22 cellular contexts compared by ENCODE assay signal in the genomic region with DNA sequence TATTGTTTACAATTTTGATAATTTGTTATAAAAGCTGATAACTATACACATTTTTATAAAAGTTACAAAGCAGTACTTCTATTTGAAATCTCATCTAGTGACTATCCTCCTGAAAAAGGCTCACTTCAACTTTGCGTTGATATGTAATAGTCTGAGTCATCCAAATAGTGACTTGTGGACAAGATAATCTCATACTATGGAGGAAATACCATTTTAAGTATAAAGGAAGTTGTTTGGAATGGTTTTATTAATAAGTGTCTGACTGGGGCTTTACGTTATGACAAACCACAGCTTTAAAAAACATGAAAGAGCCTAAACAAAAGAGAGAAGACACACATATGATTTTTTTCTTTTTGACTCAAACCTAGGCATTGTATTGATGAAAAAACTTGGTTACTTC.
DNase-seq lines count a peak whose midpoint lies in the region; ATAC-seq, FAIRE-seq and TF ChIP-seq lines count a peak whose summit lies in the region.
"Had no signal": no experiment of that assay in that cellular context is flagged by ENCODE, and none has a peak within 500 bp of the region (broad histone marks: within the 10 kb centered on the region; RNA-seq: fewer than 3 reads in every experiment).

No MANE protein-coding gene starts in this region.

- H3K4me3 ChIP-seq in IMR-90 (ENCODE audit: insufficient read depth, low read depth, low read length) (no peak overlapping the region), cardiac fibroblast (replicated peaks in 1 of 2; ENCODE audit: low read depth in 2 of 2, low read length in 2 of 2) (no peak overlapping the region), skeletal muscle cell (ENCODE audit: low read depth, low read length) (no peak overlapping the region)
- H3K4me3 ChIP-seq: dorsolateral prefrontal cortex, gastrocnemius medialis had no signal

- no peaks in the 10 kb centered on the region for H3K4me1 ChIP-seq in IMR-90 (ENCODE audit: control insufficient read depth, insufficient read depth, low read length)
- H3K4me1 ChIP-seq: Caco-2, gastrocnemius medialis had no signal

- no peak overlapping the region for H2AK5ac ChIP-seq in IMR-90 (ENCODE audit: low read depth, low read length)

- no peaks in the 10 kb centered on the region for H3K4me1 Mint-ChIP-seq in endothelial cell (ENCODE audit: unreplicated experiment)
- H3K4me1 Mint-ChIP-seq: immature natural killer cell had no signal

- H4K5ac ChIP-seq in IMR-90 (ENCODE audit: low read depth, low read length): no peak overlapping the region

- no peak overlapping the region for H3K27ac ChIP-seq in IMR-90 (ENCODE audit: insufficient read depth, low read length)
- H3K27ac ChIP-seq: 22Rv1, dorsolateral prefrontal cortex, gastrocnemius medialis, KMS-11, neutrophil had no signal

- no peak overlapping the region for H3K4me3 Mint-ChIP-seq in endothelial cell (ENCODE audit: unreplicated experiment)
- H3K4me3 Mint-ChIP-seq: immature natural killer cell had no signal

- DNase-seq in DMS53 (lab: John Stamatoyannopoulos, UW) (peak; percentile 16), DMS53 treated with DMSO at 0.1 percent for 48 hours (lab: John Stamatoyannopoulos, UW; ENCODE audit: unreplicated experiment) (no peak), IMR-90 (peak; percentile 85), cardiac fibroblast (ENCODE audit: low read depth in 2 of 2) (peak; percentile 59 to 70), skeletal muscle cell (ENCODE audit: low read depth) (peak; percentile 29), D721Med (ENCODE audit: insufficient read length, low spot score) (no peak), endothelial cell (ENCODE audit: low spot score) (no peak)
- DNase-seq: activated CD4-positive, alpha-beta T cell treated with anti-CD3 and anti-CD28 coated beads for 48 hours; activated T-cell treated with anti-CD3 and anti-CD28 coated beads, Interleukin-2, amount 50 U/mL, for 48 hours; amygdala; Caco-2; dorsolateral prefrontal cortex; gastrocnemius medialis; immature natural killer cell; mesendoderm; NCI-H1694; NCI-H524 had no signal

- CTCF ChIA-PET in IMR-90 (lab: Yijun Ruan, JAX): no interaction called here

- H3K56ac ChIP-seq in IMR-90 (ENCODE audit: extremely low read depth, insufficient read depth, low read length): no peak overlapping the region

- no peak overlapping the region for H3K4ac ChIP-seq in IMR-90 (ENCODE audit: low read depth, low read length)

- H3K36me3 Mint-ChIP-seq in endothelial cell (ENCODE audit: low read depth, unreplicated experiment): no peaks in the 10 kb centered on the region
- H3K36me3 Mint-ChIP-seq: immature natural killer cell had no signal

- ATAC-seq in IMR-90 (ENCODE audit: low read depth) (peak; percentile 89), GM21717 (IDR thresholded peaks at IDR 0.05; ENCODE audit: unreplicated experiment) (no peak)
- ATAC-seq: gastrocnemius medialis, Panc1 had no signal

- H2BK5ac ChIP-seq in IMR-90 (ENCODE audit: low read depth, low read length, poor library complexity, severe bottlenecking): peak overlapping the region; percentile 30

- in situ Hi-C loops in IMR-90 (cut with MboI; ENCODE audit: low sequenced_read_pairs): no loop called here

- no peak overlapping the region for H3K27ac Mint-ChIP-seq in endothelial cell (ENCODE audit: unreplicated experiment)
- H3K27ac Mint-ChIP-seq: immature natural killer cell had no signal

- FAIRE-seq in D721Med (lab: Jason Lieb, UNC): no peak

- POLR2A ChIA-PET in IMR-90 (lab: Charles Lee; ENCODE audit: unreplicated experiment): no interaction called here

- H3K9ac ChIP-seq in IMR-90 (ENCODE audit: low read depth, low read length): no peak overlapping the region
- H3K9ac ChIP-seq: KMS-11 had no signal

- no peaks in the 10 kb centered on the region for H3K9me3 Mint-ChIP-seq in endothelial cell (ENCODE audit: unreplicated experiment)

- no peaks in the 10 kb centered on the region for H3K27me3 Mint-ChIP-seq in endothelial cell (ENCODE audit: unreplicated experiment)

- no peaks in the 10 kb centered on the region for H3K79me1 ChIP-seq in IMR-90 (ENCODE audit: low read depth in 1 of 2, low read length in 2 of 2)

- no peak for TF ChIP-seq POLR2A in IMR-90 (IDR thresholded peaks at IDR 0.05; ENCODE audit: low read depth, low read length)

- intact Hi-C loops in IMR-90 (cut with micrococcal nuclease): no loop called here

- no peaks in the 10 kb centered on the region for H3K36me3 ChIP-seq in IMR-90 (ENCODE audit: control insufficient read depth, insufficient read depth, low read length)
- H3K36me3 ChIP-seq: gastrocnemius medialis, neutrophil had no signal

- TF ChIP-seq RAD21 in IMR-90 (IDR thresholded peaks at IDR 0.05; ENCODE audit: low read length): no peak

- H2BK15ac ChIP-seq in IMR-90 (ENCODE audit: low read depth, low read length): no peak overlapping the region

- BruUV-seq in IMR-90 (replicated peaks; lab: Mats Ljungman, UMichigan): no TSS peak

- TF ChIP-seq CTCF in IMR-90 (conservative IDR thresholded peaks at IDR 0.05; ENCODE audit: low read depth, low read length) (no peak), cardiac fibroblast (IDR thresholded peaks at IDR 0.05; ENCODE audit: low read depth, low read length) (no peak), D721Med (IDR thresholded peaks at IDR 0.05; ENCODE audit: insufficient read depth, missing control alignments) (no peak), endothelial cell (IDR thresholded peaks at IDR 0.05; ENCODE audit: unreplicated experiment) (no peak)

- no peak overlapping the region for H3K23ac ChIP-seq in IMR-90 (ENCODE audit: low read depth, low read length)

- peak overlapping the region; percentile 9 to 12; a peak in 1 of 4 replicates for H4K8ac ChIP-seq in IMR-90 (ENCODE audit: low read depth in 2 of 2, low read length in 2 of 2)

- H3K18ac ChIP-seq in IMR-90 (ENCODE audit: low read depth, low read length): peak overlapping the region; percentile 89; the same call in 1 of the 2 replicates

- H3K14ac ChIP-seq in IMR-90 (replicated peaks; ENCODE audit: low read depth, low read length): no peak overlapping the region

- H2AFZ ChIP-seq in IMR-90 (replicated peaks; ENCODE audit: low read length, poor library complexity): no peak overlapping the region

- WGBS in IMR-90 (ENCODE audit: extremely low coverage in 2 of 2, insufficient read length in 1 of 2), 2 experiments: no CpG with 5 or more reads among the region's 2 CpGs

- H3K4me2 ChIP-seq in IMR-90 (ENCODE audit: low read depth, low read length): peak overlapping the region; percentile 62
- H3K4me2 ChIP-seq: KMS-11 had no signal

- no peak overlapping the region for H2BK120ac ChIP-seq in IMR-90 (ENCODE audit: low read depth, low read length)

- H3K27me3 ChIP-seq in IMR-90 (ENCODE audit: control insufficient read depth, insufficient read depth, low read length): no peaks in the 10 kb centered on the region
- H3K27me3 ChIP-seq: dorsolateral prefrontal cortex, gastrocnemius medialis, neutrophil had no signal

- dilution Hi-C loops in IMR-90 (cut with HindIII; ENCODE audit: low sequenced_read_pairs, unreplicated experiment): no loop called here

- H2AK9ac ChIP-seq in IMR-90 (replicated peaks; ENCODE audit: low read depth, low read length, poor library complexity): no peak overlapping the region

- H3K9me3 ChIP-seq in IMR-90 (ENCODE audit: control insufficient read depth, insufficient read depth, low read length): no peaks in the 10 kb centered on the region
- H3K9me3 ChIP-seq: Caco-2, gastrocnemius medialis, neutrophil had no signal

- no peak overlapping the region for H4K91ac ChIP-seq in IMR-90 (ENCODE audit: insufficient read depth, low read depth, low read length)

- H2BK20ac ChIP-seq in IMR-90 (ENCODE audit: low read depth, low read length): 0 out of 2 replicates have a peak overlapping the region, but pooled peaks have one; percentile 21

- no peaks in the 10 kb centered on the region for H4K20me1 ChIP-seq in IMR-90 (ENCODE audit: insufficient read depth, low read length)

- no peaks in the 10 kb centered on the region for H3K9me1 ChIP-seq in IMR-90 (ENCODE audit: insufficient read depth, low read length)

TF ChIP-seq in IMR-90, 13 proteins besides CTCF, POLR2A, EP300 and RAD21:
- TF ChIP-seq SMC3 (IDR thresholded peaks at IDR 0.05; ENCODE audit: low read depth, low read length): no peak
- TF ChIP-seq MAZ (IDR thresholded peaks at IDR 0.05; ENCODE audit: borderline replicate concordance, low read depth, low read length): no peak
- no peak for TF ChIP-seq BHLHE40 (IDR thresholded peaks at IDR 0.05; ENCODE audit: low read depth, low read length)
- TF ChIP-seq FOS (IDR thresholded peaks at IDR 0.05; ENCODE audit: low read depth, low read length): peak; percentile 53; the same call in 1 of the 2 replicates
TF ChIP-seq in IMR-90: peak in this region for 1.

Comparison
In these comparisons a context has a peak if more than half of its experiments do, and no peak if none do; other contexts are left out.
1. DNase-seq: peak in DMS53 (single experiment), IMR-90 (single experiment), cardiac fibroblast (2 of 2) and skeletal muscle cell (single experiment); none in DMS53 treated with DMSO at 0.1 percent for 48 hours (single experiment), D721Med (single experiment) and endothelial cell (single experiment).